In the genomic region with DNA sequence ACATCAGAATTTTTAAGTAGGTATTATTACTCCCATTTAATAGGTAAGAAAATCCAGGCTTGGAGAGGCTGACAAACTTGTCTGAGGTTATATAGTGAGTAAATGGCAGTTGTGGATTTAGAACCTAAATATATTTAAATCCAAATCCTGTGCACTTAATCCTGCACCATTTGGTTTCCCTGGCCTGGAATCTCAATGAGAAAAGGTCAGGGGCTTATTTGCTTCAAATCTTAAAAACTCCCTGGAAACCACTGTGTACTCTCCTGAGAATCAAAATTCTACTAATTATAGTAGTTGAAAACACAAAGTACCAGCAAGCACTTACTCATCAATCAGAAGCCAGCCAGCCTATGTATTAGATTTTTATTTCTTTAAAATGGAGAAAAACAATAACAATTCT, we compare ENCODE assay signal across 2 cellular contexts.
TF ChIP-seq lines count a peak whose summit lies in the region.

No MANE protein-coding gene starts in this region.

TF ChIP-seq in endothelial cell of umbilical vein, 7 proteins besides CTCF, POLR2A, EP300 and RAD21:
- TF ChIP-seq, protein P1, sequence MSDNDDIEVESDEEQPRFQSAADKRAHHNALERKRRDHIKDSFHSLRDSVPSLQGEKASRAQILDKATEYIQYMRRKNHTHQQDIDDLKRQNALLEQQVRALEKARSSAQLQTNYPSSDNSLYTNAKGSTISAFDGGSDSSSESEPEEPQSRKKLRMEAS (IDR thresholded peaks at IDR 0.05; ENCODE audit: insufficient read depth, insufficient read length) = no peak
- TF ChIP-seq JUN (IDR thresholded peaks at IDR 0.05; ENCODE audit: borderline replicate concordance, insufficient read depth, insufficient read length, low read depth) (no peak), FOS (IDR thresholded peaks at IDR 0.05; ENCODE audit: borderline replicate concordance, insufficient read depth, low read length) (no peak), POLR2AphosphoS5 (IDR thresholded peaks at IDR 0.05; ENCODE audit: insufficient read depth, low read depth, low read length) (no peak), EZH2 (IDR thresholded peaks at IDR 0.05; ENCODE audit: borderline replicate concordance, low read depth, low read length, severe bottlenecking) (no peak), GATA2 (IDR thresholded peaks at IDR 0.05; ENCODE audit: insufficient read depth, insufficient read length, low read depth, low read length) (no peak), MYC (IDR thresholded peaks at IDR 0.05; ENCODE audit: low read depth, low read length) (no peak)

TF ChIP-seq in HepG2, 621 proteins besides CTCF, POLR2A, EP300 and RAD21:
- TF ChIP-seq, protein P2, sequence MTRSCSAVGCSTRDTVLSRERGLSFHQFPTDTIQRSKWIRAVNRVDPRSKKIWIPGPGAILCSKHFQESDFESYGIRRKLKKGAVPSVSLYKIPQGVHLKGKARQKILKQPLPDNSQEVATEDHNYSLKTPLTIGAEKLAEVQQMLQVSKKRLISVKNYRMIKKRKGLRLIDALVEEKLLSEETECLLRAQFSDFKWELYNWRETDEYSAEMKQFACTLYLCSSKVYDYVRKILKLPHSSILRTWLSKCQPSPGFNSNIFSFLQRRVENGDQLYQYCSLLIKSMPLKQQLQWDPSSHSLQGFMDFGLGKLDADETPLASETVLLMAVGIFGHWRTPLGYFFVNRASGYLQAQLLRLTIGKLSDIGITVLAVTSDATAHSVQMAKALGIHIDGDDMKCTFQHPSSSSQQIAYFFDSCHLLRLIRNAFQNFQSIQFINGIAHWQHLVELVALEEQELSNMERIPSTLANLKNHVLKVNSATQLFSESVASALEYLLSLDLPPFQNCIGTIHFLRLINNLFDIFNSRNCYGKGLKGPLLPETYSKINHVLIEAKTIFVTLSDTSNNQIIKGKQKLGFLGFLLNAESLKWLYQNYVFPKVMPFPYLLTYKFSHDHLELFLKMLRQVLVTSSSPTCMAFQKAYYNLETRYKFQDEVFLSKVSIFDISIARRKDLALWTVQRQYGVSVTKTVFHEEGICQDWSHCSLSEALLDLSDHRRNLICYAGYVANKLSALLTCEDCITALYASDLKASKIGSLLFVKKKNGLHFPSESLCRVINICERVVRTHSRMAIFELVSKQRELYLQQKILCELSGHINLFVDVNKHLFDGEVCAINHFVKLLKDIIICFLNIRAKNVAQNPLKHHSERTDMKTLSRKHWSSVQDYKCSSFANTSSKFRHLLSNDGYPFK (CRISPR knock-in tag; IDR thresholded peaks at IDR 0.05; ENCODE audit: borderline replicate concordance) = no peak
- no peak for TF ChIP-seq AHR (CRISPR knock-in tag; IDR thresholded peaks at IDR 0.05)
- TF ChIP-seq, protein P3, sequence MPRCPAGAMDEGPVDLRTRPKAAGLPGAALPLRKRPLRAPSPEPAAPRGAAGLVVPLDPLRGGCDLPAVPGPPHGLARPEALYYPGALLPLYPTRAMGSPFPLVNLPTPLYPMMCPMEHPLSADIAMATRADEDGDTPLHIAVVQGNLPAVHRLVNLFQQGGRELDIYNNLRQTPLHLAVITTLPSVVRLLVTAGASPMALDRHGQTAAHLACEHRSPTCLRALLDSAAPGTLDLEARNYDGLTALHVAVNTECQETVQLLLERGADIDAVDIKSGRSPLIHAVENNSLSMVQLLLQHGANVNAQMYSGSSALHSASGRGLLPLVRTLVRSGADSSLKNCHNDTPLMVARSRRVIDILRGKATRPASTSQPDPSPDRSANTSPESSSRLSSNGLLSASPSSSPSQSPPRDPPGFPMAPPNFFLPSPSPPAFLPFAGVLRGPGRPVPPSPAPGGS (CRISPR knock-in tag; IDR thresholded peaks at IDR 0.05) = no peak
- TF ChIP-seq ZNF224 (CRISPR knock-in tag; IDR thresholded peaks at IDR 0.05) = no peak
- TF ChIP-seq, protein P4, sequence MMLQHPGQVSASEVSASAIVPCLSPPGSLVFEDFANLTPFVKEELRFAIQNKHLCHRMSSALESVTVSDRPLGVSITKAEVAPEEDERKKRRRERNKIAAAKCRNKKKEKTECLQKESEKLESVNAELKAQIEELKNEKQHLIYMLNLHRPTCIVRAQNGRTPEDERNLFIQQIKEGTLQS (CRISPR knock-in tag; IDR thresholded peaks at IDR 0.05) = no peak
- TF ChIP-seq ZNF839 (CRISPR knock-in tag; IDR thresholded peaks at IDR 0.05; ENCODE audit: borderline replicate concordance) = no peak
- TF ChIP-seq JARID2 (CRISPR knock-in tag; IDR thresholded peaks at IDR 0.05; ENCODE audit: insufficient replicate concordance) = no peak
- no peak for TF ChIP-seq HMGA1 (CRISPR knock-in tag; conservative IDR thresholded peaks at IDR 0.05)
- TF ChIP-seq NFE2 (CRISPR knock-in tag; IDR thresholded peaks at IDR 0.05) = no peak
- TF ChIP-seq, protein P5, sequence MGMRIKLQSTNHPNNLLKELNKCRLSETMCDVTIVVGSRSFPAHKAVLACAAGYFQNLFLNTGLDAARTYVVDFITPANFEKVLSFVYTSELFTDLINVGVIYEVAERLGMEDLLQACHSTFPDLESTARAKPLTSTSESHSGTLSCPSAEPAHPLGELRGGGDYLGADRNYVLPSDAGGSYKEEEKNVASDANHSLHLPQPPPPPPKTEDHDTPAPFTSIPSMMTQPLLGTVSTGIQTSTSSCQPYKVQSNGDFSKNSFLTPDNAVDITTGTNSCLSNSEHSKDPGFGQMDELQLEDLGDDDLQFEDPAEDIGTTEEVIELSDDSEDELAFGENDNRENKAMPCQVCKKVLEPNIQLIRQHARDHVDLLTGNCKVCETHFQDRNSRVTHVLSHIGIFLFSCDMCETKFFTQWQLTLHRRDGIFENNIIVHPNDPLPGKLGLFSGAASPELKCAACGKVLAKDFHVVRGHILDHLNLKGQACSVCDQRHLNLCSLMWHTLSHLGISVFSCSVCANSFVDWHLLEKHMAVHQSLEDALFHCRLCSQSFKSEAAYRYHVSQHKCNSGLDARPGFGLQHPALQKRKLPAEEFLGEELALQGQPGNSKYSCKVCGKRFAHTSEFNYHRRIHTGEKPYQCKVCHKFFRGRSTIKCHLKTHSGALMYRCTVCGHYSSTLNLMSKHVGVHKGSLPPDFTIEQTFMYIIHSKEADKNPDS (CRISPR knock-in tag; IDR thresholded peaks at IDR 0.05) = no peak
- TF ChIP-seq SYNCRIP (IDR thresholded peaks at IDR 0.05; ENCODE audit: insufficient read depth, low read depth, low read length) = no peak
- TF ChIP-seq, protein P6, sequence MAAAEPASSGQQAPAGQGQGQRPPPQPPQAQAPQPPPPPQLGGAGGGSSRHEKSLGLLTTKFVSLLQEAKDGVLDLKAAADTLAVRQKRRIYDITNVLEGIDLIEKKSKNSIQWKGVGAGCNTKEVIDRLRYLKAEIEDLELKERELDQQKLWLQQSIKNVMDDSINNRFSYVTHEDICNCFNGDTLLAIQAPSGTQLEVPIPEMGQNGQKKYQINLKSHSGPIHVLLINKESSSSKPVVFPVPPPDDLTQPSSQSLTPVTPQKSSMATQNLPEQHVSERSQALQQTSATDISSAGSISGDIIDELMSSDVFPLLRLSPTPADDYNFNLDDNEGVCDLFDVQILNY (CRISPR knock-in tag; conservative IDR thresholded peaks at IDR 0.05) = no peak
- TF ChIP-seq ZNF274 (CRISPR knock-in tag; IDR thresholded peaks at IDR 0.05) = no peak
- no peak for TF ChIP-seq SIN3A (IDR thresholded peaks at IDR 0.05; ENCODE audit: borderline replicate concordance, low read depth, low read length)
- TF ChIP-seq, protein P7, sequence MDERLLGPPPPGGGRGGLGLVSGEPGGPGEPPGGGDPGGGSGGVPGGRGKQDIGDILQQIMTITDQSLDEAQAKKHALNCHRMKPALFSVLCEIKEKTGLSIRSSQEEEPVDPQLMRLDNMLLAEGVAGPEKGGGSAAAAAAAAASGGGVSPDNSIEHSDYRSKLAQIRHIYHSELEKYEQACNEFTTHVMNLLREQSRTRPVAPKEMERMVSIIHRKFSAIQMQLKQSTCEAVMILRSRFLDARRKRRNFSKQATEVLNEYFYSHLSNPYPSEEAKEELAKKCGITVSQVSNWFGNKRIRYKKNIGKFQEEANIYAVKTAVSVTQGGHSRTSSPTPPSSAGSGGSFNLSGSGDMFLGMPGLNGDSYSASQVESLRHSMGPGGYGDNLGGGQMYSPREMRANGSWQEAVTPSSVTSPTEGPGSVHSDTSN (CRISPR knock-in tag; IDR thresholded peaks at IDR 0.05) = no peak
- TF ChIP-seq, protein P8, sequence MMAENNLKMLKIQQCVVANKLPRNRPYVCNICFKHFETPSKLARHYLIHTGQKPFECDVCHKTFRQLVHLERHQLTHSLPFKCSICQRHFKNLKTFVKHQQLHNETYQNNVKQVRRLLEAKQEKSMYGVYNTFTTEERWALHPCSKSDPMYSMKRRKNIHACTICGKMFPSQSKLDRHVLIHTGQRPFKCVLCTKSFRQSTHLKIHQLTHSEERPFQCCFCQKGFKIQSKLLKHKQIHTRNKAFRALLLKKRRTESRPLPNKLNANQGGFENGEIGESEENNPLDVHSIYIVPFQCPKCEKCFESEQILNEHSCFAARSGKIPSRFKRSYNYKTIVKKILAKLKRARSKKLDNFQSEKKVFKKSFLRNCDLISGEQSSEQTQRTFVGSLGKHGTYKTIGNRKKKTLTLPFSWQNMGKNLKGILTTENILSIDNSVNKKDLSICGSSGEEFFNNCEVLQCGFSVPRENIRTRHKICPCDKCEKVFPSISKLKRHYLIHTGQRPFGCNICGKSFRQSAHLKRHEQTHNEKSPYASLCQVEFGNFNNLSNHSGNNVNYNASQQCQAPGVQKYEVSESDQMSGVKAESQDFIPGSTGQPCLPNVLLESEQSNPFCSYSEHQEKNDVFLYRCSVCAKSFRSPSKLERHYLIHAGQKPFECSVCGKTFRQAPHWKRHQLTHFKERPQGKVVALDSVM (CRISPR knock-in tag; IDR thresholded peaks at IDR 0.05) = no peak
- TF ChIP-seq ZNF160 (CRISPR knock-in tag; IDR thresholded peaks at IDR 0.05) = no peak
